In genomic region chr14:104134061-104134965, GRCh38 we compare ENCODE assay signal across 19 cellular contexts. TPM values are rescaled to one million over a fixed set of nuclear protein-coding genes. Genes with fewer than 3 reads are reported as not detected.
A peak's percentile ranks its signal among the peaks of the same experiment; 100 is the strongest.
DNase-seq lines count a peak whose midpoint lies in the region; ATAC-seq, FAIRE-seq and TF ChIP-seq lines count a peak whose summit lies in the region.
"Had no signal": no experiment of that assay in that cellular context is flagged by ENCODE, and none has a peak within 500 bp of the region (broad histone marks: within the 10 kb centered on the region; RNA-seq: fewer than 3 reads in every experiment).

No MANE protein-coding gene starts in this region.

- TF ChIP-seq EP300 in SK-N-SH (IDR thresholded peaks at IDR 0.05; ENCODE audit: borderline replicate concordance in 1 of 2, low read depth in 1 of 2, low read length in 1 of 2) = no peak

- no peak overlapping the region for H3K27ac ChIP-seq in SK-N-SH (ENCODE audit: low read depth in 2 of 2, low read length in 1 of 2)
- H3K27ac ChIP-seq: epithelial cell of prostate, foreskin keratinocyte, left lung, thoracic aorta had no signal

- H3K79me2 ChIP-seq in SK-N-SH (ENCODE audit: insufficient read depth) = no peaks in the 10 kb centered on the region

- intact Hi-C loops in left ventricle myocardium superior (cut with micrococcal nuclease) (loop anchor here (10.0 kb wide), 1 partner anchor 60 kb away; no protein-coding TSS in a partner anchor), posterior vena cava (cut with DNase I) (loop anchor here in 1 of 2 donors (5.0 kb wide), 1 partner anchor 57 kb away; no protein-coding TSS in a partner anchor)
- intact Hi-C loops in activated CD4-positive, alpha-beta T cell treated with anti-CD3 and anti-CD28 coated beads, Interleukin-2, amount 10 ng/mL, durations not matched to agents 24 days and 14 days (cut with micrococcal nuclease) = loop anchor here (10.0 kb wide), 1 partner anchor 510 kb away; no protein-coding TSS in a partner anchor

- no peaks in the 10 kb centered on the region for H3F3A ChIP-seq in SK-N-SH (replicated peaks; ENCODE audit: insufficient read depth)

- ATAC-seq in SK-N-SH treated with all-trans-retinoic acid at 6 μM for 48 hours (no peak), left ventricle myocardium superior (no peak)
- ATAC-seq: left lung had no signal

- WGBS in SK-N-SH (ENCODE audit: low lambda C conversion rate) = 74% methylated on average over 20 of the region's 31 CpGs

- no peaks in the 10 kb centered on the region for H4K20me1 ChIP-seq in SK-N-SH (ENCODE audit: insufficient read depth)

- CTCF ChIA-PET in SK-N-SH (lab: Yijun Ruan, JAX) = interaction anchor here (0.6 to 9.7 kb wide), 10 partner anchors 23 to 506 kb away, joined by 3 to 166 read pairs (median 4); no protein-coding TSS in a partner anchor

- H3K4me2 ChIP-seq in SK-N-SH = no peak overlapping the region
- H3K4me2 ChIP-seq: smooth muscle cell had no signal

- peaks cover 17% of the 10 kb centered on the region for H3K27me3 ChIP-seq in SK-N-SH (ENCODE audit: insufficient read depth)

- peaks cover 26% of the 10 kb centered on the region for H3K27me3 Mint-ChIP-seq in activated CD4-positive, alpha-beta T cell treated with anti-CD3 and anti-CD28 coated beads, Interleukin-2, amount 10 ng/mL, durations not matched to agents 24 days and 14 days

- H3K9me3 Mint-ChIP-seq in activated CD4-positive, alpha-beta T cell treated with anti-CD3 and anti-CD28 coated beads, Interleukin-2, amount 10 ng/mL, durations not matched to agents 24 days and 14 days = peaks cover 7% of the 10 kb centered on the region

- no peaks in the 10 kb centered on the region for H3K36me3 Mint-ChIP-seq in activated CD4-positive, alpha-beta T cell treated with anti-CD3 and anti-CD28 coated beads, Interleukin-2, amount 10 ng/mL, durations not matched to agents 24 days and 14 days (ENCODE audit: low read depth)
- H3K36me3 Mint-ChIP-seq: brain had no signal

- no peak overlapping the region for H2AFZ ChIP-seq in SK-N-SH (ENCODE audit: low read depth)

- H3K9me3 ChIP-seq in SK-N-SH = peaks cover 8% of the 10 kb centered on the region

- no peak overlapping the region for H3K27ac Mint-ChIP-seq in activated CD4-positive, alpha-beta T cell treated with anti-CD3 and anti-CD28 coated beads, Interleukin-2, amount 10 ng/mL, durations not matched to agents 24 days and 14 days
- H3K27ac Mint-ChIP-seq: activated naive CD8-positive, alpha-beta T cell; activated T-cell treated with anti-CD3 and anti-CD28 coated beads, Interleukin-2, amount 50 U/mL, for 24 hours had no signal

- H3K4me3 ChIP-seq in SK-N-SH (ENCODE audit: low read depth in 2 of 2, low read length in 1 of 2) = no peak overlapping the region
- H3K4me3 ChIP-seq: left lung, smooth muscle cell, thoracic aorta had no signal

- H3K4me1 ChIP-seq in SK-N-SH (ENCODE audit: control insufficient read depth in 1 of 2, insufficient read depth in 2 of 2, low read depth in 1 of 2, low read length in 1 of 2) = peaks cover 0 to 30% of the 10 kb centered on the region in 2 experiments; a peak in 1 of 4 replicates
- H3K4me1 ChIP-seq: foreskin keratinocyte had no signal

- H3K9me2 ChIP-seq in SK-N-SH = no peaks in the 10 kb centered on the region

- POLR2A ChIA-PET in SK-N-SH (lab: Yijun Ruan, JAX) = no interaction called here

- no peak for TF ChIP-seq RAD21 in SK-N-SH (IDR thresholded peaks at IDR 0.05; ENCODE audit: low read length)

- FAIRE-seq in D721Med (lab: Jason Lieb, UNC) = no peak
- FAIRE-seq: TTC549 had no signal

- H3K4me3 Mint-ChIP-seq in activated CD4-positive, alpha-beta T cell treated with anti-CD3 and anti-CD28 coated beads, Interleukin-2, amount 10 ng/mL, durations not matched to agents 24 days and 14 days = no peak overlapping the region
- H3K4me3 Mint-ChIP-seq: activated naive CD8-positive, alpha-beta T cell; activated T-cell treated with anti-CD3 and anti-CD28 coated beads, Interleukin-2, amount 50 U/mL, for 24 hours had no signal

- no peaks in the 10 kb centered on the region for H3K36me3 ChIP-seq in SK-N-SH (replicated peaks in 1 of 2; ENCODE audit: control insufficient read depth in 1 of 2, insufficient read depth in 2 of 2, low read length in 1 of 2)
- H3K36me3 ChIP-seq: left lung, thoracic aorta had no signal

- H3K4me1 Mint-ChIP-seq in activated CD4-positive, alpha-beta T cell treated with anti-CD3 and anti-CD28 coated beads, Interleukin-2, amount 10 ng/mL, durations not matched to agents 24 days and 14 days = peaks cover 4% of the 10 kb centered on the region

- DNase-seq in SK-N-SH (peak; percentile 20), NCI-H82 treated with DMSO at 0.1 percent for 48 hours (lab: John Stamatoyannopoulos, UW; ENCODE audit: unreplicated experiment) (peak; percentile 30), left ventricle myocardium superior (peak; percentile 23), posterior vena cava (ENCODE audit: low spot score) (peak; percentile 70), NCI-H2196 (lab: John Stamatoyannopoulos, UW; ENCODE audit: unreplicated experiment) (no peak), D721Med (ENCODE audit: insufficient read length, low spot score) (no peak)
- DNase-seq in activated CD4-positive, alpha-beta T cell treated with anti-CD3 and anti-CD28 coated beads, Interleukin-2, amount 10 ng/mL, durations not matched to agents 24 days and 14 days = no peak
- DNase-seq: activated T-cell treated with anti-CD3 and anti-CD28 coated beads, Interleukin-2, amount 50 U/mL, for 24 hours; foreskin keratinocyte; NCI-H774 had no signal

- H3K9ac ChIP-seq in SK-N-SH = no peak overlapping the region

- no peak for TF ChIP-seq CTCF in SK-N-SH (IDR thresholded peaks at IDR 0.05)
- no peak for TF ChIP-seq CTCF in D721Med (IDR thresholded peaks at IDR 0.05; ENCODE audit: insufficient read depth, missing control alignments)

TF ChIP-seq in SK-N-SH, 30 proteins besides CTCF, POLR2A, EP300 and RAD21 (continues in another document):
- TF ChIP-seq FOXJ3 (CRISPR knock-in tag; IDR thresholded peaks at IDR 0.05) (no peak), POLR2AphosphoS5 (IDR thresholded peaks at IDR 0.05; ENCODE audit: low read depth, low read length) (no peak), PBX3 (IDR thresholded peaks at IDR 0.05) (no peak), SMC3 (IDR thresholded peaks at IDR 0.05; ENCODE audit: low read depth, low read length) (no peak), CHD2 (IDR thresholded peaks at IDR 0.05; ENCODE audit: low read length, partially characterized antibody) (no peak), USF1 (IDR thresholded peaks at IDR 0.05; ENCODE audit: borderline replicate concordance, low read depth) (no peak)

TF ChIP-seq in SK-N-SH treated with all-trans-retinoic acid at 6 μM for 48 hours, 23 proteins besides CTCF, POLR2A, EP300 and RAD21:
- TF ChIP-seq GLIS3 (CRISPR knock-in tag; IDR thresholded peaks at IDR 0.05) = no peak
- no peak for TF ChIP-seq ZFP3 (CRISPR knock-in tag; IDR thresholded peaks at IDR 0.05)
- TF ChIP-seq ZFP30 (CRISPR knock-in tag; IDR thresholded peaks at IDR 0.05) = no peak
- no peak for TF ChIP-seq ZNF70 (CRISPR knock-in tag; IDR thresholded peaks at IDR 0.05)
- TF ChIP-seq ZNF565 (CRISPR knock-in tag; conservative IDR thresholded peaks at IDR 0.05; ENCODE audit: low read depth) = no peak
- no peak for TF ChIP-seq PATZ1 (CRISPR knock-in tag; IDR thresholded peaks at IDR 0.05; ENCODE audit: borderline replicate concordance)
- TF ChIP-seq CSRNP3 (CRISPR knock-in tag; IDR thresholded peaks at IDR 0.05) = no peak
- no peak for TF ChIP-seq TCF4 (CRISPR knock-in tag; IDR thresholded peaks at IDR 0.05; ENCODE audit: borderline replicate concordance)

RNA-seq across cellular contexts. Expression of gene KIF26A, which starts 4.1 kb away (rescaled TPM):
- polyA plus RNA-seq in SK-N-SH (2012; rRNA removed) = 1.4 and 1.7 TPM in 2 replicates
- polyA plus RNA-seq in SK-N-SH (2012; cell fraction: cytosol; rRNA removed) = 0.79 and 1.5 TPM in 2 replicates
- 2.1 and 4.0 TPM in 2 replicates for polyA plus RNA-seq in SK-N-SH (2012; cell fraction: nucleus; rRNA removed)
- 6.0 TPM for total RNA-seq in left ventricle myocardium superior
- 1 to 10 TPM; 5.0 to 6.9 TPM for total RNA-seq in posterior vena cava
- total RNA-seq in activated CD4-positive, alpha-beta T cell treated with anti-CD3 and anti-CD28 coated beads, Interleukin-2, amount 10 ng/mL, durations not matched to agents 24 days and 14 days = 0.24 and 0.26 TPM in 2 replicates

RNA-seq across cellular contexts. Expression of gene ASPG, which starts 48.8 kb away (rescaled TPM):
- not detected in 2 replicates for polyA plus RNA-seq in SK-N-SH (2012; rRNA removed)
- not detected in 2 replicates for polyA plus RNA-seq in SK-N-SH (2012; cell fraction: cytosol; rRNA removed)
- polyA plus RNA-seq in SK-N-SH (2012; cell fraction: nucleus; rRNA removed) = 0.01 TPM in 1 of 2 replicates, not detected in the other
- 28.2 TPM for total RNA-seq in left ventricle myocardium superior
- total RNA-seq in posterior vena cava = 1 to 10 TPM; 1.3 to 3.2 TPM
- total RNA-seq in activated CD4-positive, alpha-beta T cell treated with anti-CD3 and anti-CD28 coated beads, Interleukin-2, amount 10 ng/mL, durations not matched to agents 24 days and 14 days = not detected in 2 replicates
- total RNA-seq: A172 had no signal

Comparison
In these comparisons a context has a peak if more than half of its experiments do, and no peak if none do; other contexts are left out.
1. DNase-seq: peak in SK-N-SH (single experiment), NCI-H82 treated with DMSO at 0.1 percent for 48 hours (single experiment), left ventricle myocardium superior (single experiment) and posterior vena cava (single experiment); none in activated CD4-positive, alpha-beta T cell treated with anti-CD3 and anti-CD28 coated beads, Interleukin-2, amount 10 ng/mL, durations not matched to agents 24 days and 14 days (single experiment), NCI-H2196 (single experiment) and D721Med (single experiment).